In genomic region chr10:86536294-86536861, GRCh38 we compare ENCODE assay signal across 8 cellular contexts. TPM values are rescaled to one million over a fixed set of nuclear protein-coding genes. Genes with fewer than 3 reads are reported as not detected.
DNase-seq lines count a peak whose midpoint lies in the region; ATAC-seq and TF ChIP-seq lines count a peak whose summit lies in the region.

No MANE protein-coding gene starts in this region.

- TF ChIP-seq RAD21 in liver (IDR thresholded peaks at IDR 0.05): no peak

- peak overlapping the region; percentile 62 to 80 for H3K4me3 Mint-ChIP-seq in stimulated activated naive B cell treated with anti-CD40 and anti-IgM and Interleukin-4, amounts not matched to agents 10 μg/mL and 1 μg/mL and 100 μg/mL, for 72 hours

- H3K9me3 ChIP-seq in liver (ENCODE audit: control insufficient read depth in 4 of 4, low read length in 3 of 4): no peaks in the 10 kb centered on the region

- 46% methylated on average over 40 of the region's 40 CpGs for WGBS in liver

- DNase-seq in HuH-7.5 (ENCODE audit: low spot score): peak; percentile 33
- peak; percentile 42 for DNase-seq in activated T-helper 1 cell treated with Interleukin-2 at 50 U/mL for 16 hours (ENCODE audit: low read depth)
- peak; percentile 3 for DNase-seq in stimulated activated naive B cell treated with anti-CD40 and anti-IgM and Interleukin-4, amounts not matched to agents 10 μg/mL and 1 μg/mL and 100 μg/mL, for 72 hours
- no peak for DNase-seq in LoVo (ENCODE audit: low spot score)
- DNase-seq in NK-92 (lab: John Stamatoyannopoulos, UW; ENCODE audit: unreplicated experiment): no peak

- peak overlapping the region; percentile 28 for H3K27ac ChIP-seq in liver (ENCODE audit: low read depth in 1 of 2, low read length in 2 of 2)

- peaks cover 15 to 47% of the 10 kb centered on the region in 2 donors for H3K27me3 Mint-ChIP-seq in stimulated activated naive B cell treated with anti-CD40 and anti-IgM and Interleukin-4, amounts not matched to agents 10 μg/mL and 1 μg/mL and 100 μg/mL, for 72 hours

- H3K9me3 Mint-ChIP-seq in stimulated activated naive B cell treated with anti-CD40 and anti-IgM and Interleukin-4, amounts not matched to agents 10 μg/mL and 1 μg/mL and 100 μg/mL, for 72 hours: peaks cover 4% of the 10 kb centered on the region in 2 donors

- peaks cover 0 to 14% (median 10%) of the 10 kb centered on the region in 4 donors for H3K4me1 ChIP-seq in liver (ENCODE audit: control insufficient read depth in 4 of 4, insufficient read depth in 4 of 4, low read length in 3 of 4)

- no peak for TF ChIP-seq CTCF in liver (IDR thresholded peaks at IDR 0.05; ENCODE audit: low read depth, low read length, missing input control)

- peak; percentile 44 to 49 for ATAC-seq in stimulated activated naive B cell treated with anti-CD40 and anti-IgM and Interleukin-4, amounts not matched to agents 10 μg/mL and 1 μg/mL and 100 μg/mL, for 72 hours (replicated peaks)
- no peak for ATAC-seq in HG03469 (IDR thresholded peaks at IDR 0.05; ENCODE audit: unreplicated experiment)
- ATAC-seq in HG03108 (IDR thresholded peaks at IDR 0.05; ENCODE audit: unreplicated experiment): no peak

- H3K4me1 Mint-ChIP-seq in stimulated activated naive B cell treated with anti-CD40 and anti-IgM and Interleukin-4, amounts not matched to agents 10 μg/mL and 1 μg/mL and 100 μg/mL, for 72 hours: peaks cover 13 to 17% of the 10 kb centered on the region in 2 donors

- peak overlapping the region; percentile 67 for H3K27ac Mint-ChIP-seq in stimulated activated naive B cell treated with anti-CD40 and anti-IgM and Interleukin-4, amounts not matched to agents 10 μg/mL and 1 μg/mL and 100 μg/mL, for 72 hours

- H3K4me3 ChIP-seq in liver (ENCODE audit: low read depth in 1 of 3, low read length in 3 of 3): peak overlapping the region in 1 of 3 donors; percentile 24

- no peaks in the 10 kb centered on the region for H3K27me3 ChIP-seq in liver (ENCODE audit: control insufficient read depth in 4 of 4, insufficient read depth in 4 of 4, low read length in 3 of 4)

- H3K36me3 Mint-ChIP-seq in stimulated activated naive B cell treated with anti-CD40 and anti-IgM and Interleukin-4, amounts not matched to agents 10 μg/mL and 1 μg/mL and 100 μg/mL, for 72 hours: peaks cover 4 to 6% of the 10 kb centered on the region in 2 donors

- H3K36me3 ChIP-seq in liver (ENCODE audit: control insufficient read depth in 4 of 4, insufficient read depth in 3 of 4, low read depth in 1 of 4, low read length in 3 of 4): no peaks in the 10 kb centered on the region

- H3K9ac ChIP-seq in liver (ENCODE audit: low read depth in 1 of 2, low read length in 2 of 2): no peak overlapping the region

TF ChIP-seq in liver, 16 proteins besides CTCF, POLR2A, EP300 and RAD21:
- TF ChIP-seq FOXA1 (IDR thresholded peaks at IDR 0.05) (no peak), HNF4A (conservative IDR thresholded peaks at IDR 0.05) (peak; percentile 61 to 67), REST (IDR thresholded peaks at IDR 0.05) (no peak), SP1 (IDR thresholded peaks at IDR 0.05) (no peak), FOXA2 (IDR thresholded peaks at IDR 0.05) (no peak), YY1 (IDR thresholded peaks at IDR 0.05) (no peak), RXRA (IDR thresholded peaks at IDR 0.05) (peak; percentile 39 to 56)
TF ChIP-seq in liver: peak in this region for 2.

RNA-seq across cellular contexts. Expression of gene WAPL, which starts 14.8 kb away (rescaled TPM):
- 10 to 100 TPM; 36.1 to 37.9 TPM for total RNA-seq in liver
- polyA plus RNA-seq in liver: 10 to 100 TPM in 1 of 2 donors, 1 to 10 TPM in 1; 9.7 to 12.0 TPM

Comparison
In these comparisons a context has a peak if more than half of its experiments do, and no peak if none do; other contexts are left out.
1. DNase-seq: peak in HuH-7.5 (single experiment), activated T-helper 1 cell treated with Interleukin-2 at 50 U/mL for 16 hours (single experiment) and stimulated activated naive B cell treated with anti-CD40 and anti-IgM and Interleukin-4, amounts not matched to agents 10 μg/mL and 1 μg/mL and 100 μg/mL, for 72 hours (single experiment); none in LoVo (single experiment) and NK-92 (single experiment).
2. ATAC-seq: peak in stimulated activated naive B cell treated with anti-CD40 and anti-IgM and Interleukin-4, amounts not matched to agents 10 μg/mL and 1 μg/mL and 100 μg/mL, for 72 hours (2 of 2); none in HG03469 (single experiment) and HG03108 (single experiment).